Comparison of ENCODE assay signal across 19 cellular contexts in the genomic region with DNA sequence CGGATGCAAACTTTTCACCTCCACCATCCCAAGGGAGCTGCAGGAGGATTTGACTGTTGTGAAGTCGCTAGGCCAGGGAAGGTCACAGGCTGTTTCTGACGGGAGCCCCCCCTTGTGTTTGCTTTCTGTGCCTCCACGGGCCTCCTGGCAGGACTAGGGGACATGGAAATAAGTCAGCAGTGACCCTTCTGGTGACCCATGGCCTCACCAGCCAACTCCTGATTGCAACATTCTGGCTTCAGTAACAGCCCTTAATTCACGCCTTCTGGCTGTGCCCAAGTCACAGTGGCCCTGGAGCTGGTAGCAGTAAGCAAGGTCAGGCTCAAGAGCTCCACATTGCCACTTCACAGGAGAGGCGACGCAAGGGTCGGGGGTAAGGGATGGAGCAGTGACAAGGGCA. TPM values are rescaled to one million over a fixed set of nuclear protein-coding genes. Genes with fewer than 3 reads are reported as not detected.
A peak's percentile ranks its signal among the peaks of the same experiment; 100 is the strongest.
DNase-seq lines count a peak whose midpoint lies in the region; ATAC-seq, FAIRE-seq and TF ChIP-seq lines count a peak whose summit lies in the region.
"Had no signal": no experiment of that assay in that cellular context is flagged by ENCODE, and none has a peak within 500 bp of the region (broad histone marks: within the 10 kb centered on the region; RNA-seq: fewer than 3 reads in every experiment).

No MANE protein-coding gene starts in this region.

- H3K9ac ChIP-seq in kidney (ENCODE audit: low read length in 2 of 2) (no peak overlapping the region), colonic mucosa (ENCODE audit: low read depth in 2 of 2, low read length in 2 of 2) (no peak overlapping the region)
- H3K9ac ChIP-seq: GM23248 had no signal

- H3F3A ChIP-seq in GM23338 (replicated peaks; ENCODE audit: low read depth) = no peaks in the 10 kb centered on the region

- intact Hi-C loops in kidney (cut with DNase I) (no loop called here), colonic mucosa (cut with DNase I) (no loop called here)

- no peak overlapping the region for H3K27ac Mint-ChIP-seq in GM23338
- peak overlapping the region in 3 of 5 experiments; percentile 3 to 29 (median 14) for H3K27ac Mint-ChIP-seq in brain

- no peak overlapping the region; the same call in 2 of the 3 replicates for H3K4me3 Mint-ChIP-seq in GM23338
- H3K4me3 Mint-ChIP-seq in brain = peak overlapping the region in 2 of 5 experiments; percentile 20 to 34

- peak in 1 of 2 experiments; percentile 17; a peak in 1 of 4 replicates for TF ChIP-seq CTCF in GM23338 (conservative IDR thresholded peaks at IDR 0.05; ENCODE audit: low read depth in 2 of 2)
- no peak for TF ChIP-seq CTCF in brain (conservative IDR thresholded peaks at IDR 0.05)
- TF ChIP-seq CTCF in kidney (IDR thresholded peaks at IDR 0.05; ENCODE audit: borderline replicate concordance, extremely low read depth, insufficient read depth) = no peak
- no peak for TF ChIP-seq CTCF in colonic mucosa (IDR thresholded peaks at IDR 0.05)

- peaks cover 17% of the 10 kb centered on the region for H3K9me2 ChIP-seq in GM23338 (ENCODE audit: insufficient read depth)

- H3K4me1 Mint-ChIP-seq in GM23338 (peaks cover 27% of the 10 kb centered on the region), brain (peaks cover 40% of the 10 kb centered on the region)

- ATAC-seq in GM23338 = peak; percentile 59
- no peak for ATAC-seq in GM21390 (IDR thresholded peaks at IDR 0.05; ENCODE audit: unreplicated experiment)
- no peak for ATAC-seq in GM21447 (IDR thresholded peaks at IDR 0.05; ENCODE audit: unreplicated experiment)
- ATAC-seq: GM12878 had no signal

- DNase-seq in GM23338 (ENCODE audit: low spot score) (peak; percentile 27), kidney (peak; percentile 67), renal cortical epithelial cell (ENCODE audit: low read depth) (peak; percentile 51), colonic mucosa (no peak)
- DNase-seq: DMS53; GM23248; KBM-7; NCI-H146; NCI-H2081 treated with DMSO at 0.1 percent for 48 hours; NCI-H2227 treated with DMSO at 0.1 percent for 48 hours; NCI-H524 treated with DMSO at 0.1 percent for 48 hours; NK-92 treated with Interleukin-12 subunit alpha and Interleukin-12 subunit beta, amount 100 ng/mL, for 24 hours; OCI-M1 had no signal

- H3K27me3 ChIP-seq in GM23338 (ENCODE audit: insufficient read depth) (no peaks in the 10 kb centered on the region), colonic mucosa (no peaks in the 10 kb centered on the region)

- H3K9me3 ChIP-seq in kidney (ENCODE audit: control insufficient read depth in 1 of 2, low read length in 2 of 2) (peaks cover 0 to 2% of the 10 kb centered on the region in 2 donors), colonic mucosa (no peaks in the 10 kb centered on the region)

- no peak for FAIRE-seq in kidney (lab: Jason Lieb, UNC)
- FAIRE-seq: GM12878 had no signal

- H3K36me3 ChIP-seq in GM23338 (ENCODE audit: insufficient read depth) (no peaks in the 10 kb centered on the region), kidney (ENCODE audit: control insufficient read depth in 1 of 2, insufficient read depth in 2 of 2, low read length in 2 of 2) (no peaks in the 10 kb centered on the region), colonic mucosa (no peaks in the 10 kb centered on the region)

- H3K36me3 Mint-ChIP-seq in GM23338 (ENCODE audit: low read depth) (0 out of 3 replicates have a peak, but pooled peaks cover 3% of the 10 kb centered on the region), brain (no peaks in the 10 kb centered on the region)

- H2AFZ ChIP-seq in GM23338 = peak overlapping the region; percentile 0; the same call in 1 of the 2 replicates
- H2AFZ ChIP-seq: GM23248 had no signal

- no peaks in the 10 kb centered on the region for H4K20me1 ChIP-seq in GM23338 (replicated peaks; ENCODE audit: insufficient read depth)

- H3K4me3 ChIP-seq in GM23338 (no peak overlapping the region), kidney (ENCODE audit: low read length in 2 of 2) (no peak overlapping the region), colonic mucosa (no peak overlapping the region)
- H3K4me3 ChIP-seq: GM12878, GM23248 had no signal

- peak overlapping the region; percentile 18 for H3K27ac ChIP-seq in GM23338 (ENCODE audit: low read depth)
- H3K27ac ChIP-seq in kidney (ENCODE audit: low read depth in 2 of 2, low read length in 2 of 2) = no peak overlapping the region
- no peak overlapping the region for H3K27ac ChIP-seq in colonic mucosa
- H3K27ac ChIP-seq: GM23248, HL-60, RWPE1 had no signal

- H3K27me3 Mint-ChIP-seq in GM23338 (ENCODE audit: insufficient read depth, low read depth, poor library complexity) (peaks cover under 1% of the 10 kb centered on the region), brain (peaks cover 3% of the 10 kb centered on the region)

- peak overlapping the region; percentile 11 for H3K4me2 ChIP-seq in GM23338

- H3K9me3 Mint-ChIP-seq in GM23338 = peaks cover 2% of the 10 kb centered on the region; the same call in 1 of the 3 replicates
- H3K9me3 Mint-ChIP-seq in brain = peaks cover 0 to 3% (median under 1%) of the 10 kb centered on the region in 5 experiments

- no peaks in the 10 kb centered on the region for H3K79me2 ChIP-seq in GM23338 (replicated peaks; ENCODE audit: insufficient read depth)

- H3K4me1 ChIP-seq in GM23338 (ENCODE audit: insufficient read depth) = peaks cover 15% of the 10 kb centered on the region
- no peaks in the 10 kb centered on the region for H3K4me1 ChIP-seq in kidney (ENCODE audit: control insufficient read depth in 1 of 2, insufficient read depth in 1 of 2, low read depth in 1 of 2, low read length in 2 of 2)
- no peaks in the 10 kb centered on the region for H3K4me1 ChIP-seq in colonic mucosa

TF ChIP-seq in GM23338, 12 proteins besides CTCF, POLR2A, EP300 and RAD21 (continues in another document):
- TF ChIP-seq, protein P1, sequence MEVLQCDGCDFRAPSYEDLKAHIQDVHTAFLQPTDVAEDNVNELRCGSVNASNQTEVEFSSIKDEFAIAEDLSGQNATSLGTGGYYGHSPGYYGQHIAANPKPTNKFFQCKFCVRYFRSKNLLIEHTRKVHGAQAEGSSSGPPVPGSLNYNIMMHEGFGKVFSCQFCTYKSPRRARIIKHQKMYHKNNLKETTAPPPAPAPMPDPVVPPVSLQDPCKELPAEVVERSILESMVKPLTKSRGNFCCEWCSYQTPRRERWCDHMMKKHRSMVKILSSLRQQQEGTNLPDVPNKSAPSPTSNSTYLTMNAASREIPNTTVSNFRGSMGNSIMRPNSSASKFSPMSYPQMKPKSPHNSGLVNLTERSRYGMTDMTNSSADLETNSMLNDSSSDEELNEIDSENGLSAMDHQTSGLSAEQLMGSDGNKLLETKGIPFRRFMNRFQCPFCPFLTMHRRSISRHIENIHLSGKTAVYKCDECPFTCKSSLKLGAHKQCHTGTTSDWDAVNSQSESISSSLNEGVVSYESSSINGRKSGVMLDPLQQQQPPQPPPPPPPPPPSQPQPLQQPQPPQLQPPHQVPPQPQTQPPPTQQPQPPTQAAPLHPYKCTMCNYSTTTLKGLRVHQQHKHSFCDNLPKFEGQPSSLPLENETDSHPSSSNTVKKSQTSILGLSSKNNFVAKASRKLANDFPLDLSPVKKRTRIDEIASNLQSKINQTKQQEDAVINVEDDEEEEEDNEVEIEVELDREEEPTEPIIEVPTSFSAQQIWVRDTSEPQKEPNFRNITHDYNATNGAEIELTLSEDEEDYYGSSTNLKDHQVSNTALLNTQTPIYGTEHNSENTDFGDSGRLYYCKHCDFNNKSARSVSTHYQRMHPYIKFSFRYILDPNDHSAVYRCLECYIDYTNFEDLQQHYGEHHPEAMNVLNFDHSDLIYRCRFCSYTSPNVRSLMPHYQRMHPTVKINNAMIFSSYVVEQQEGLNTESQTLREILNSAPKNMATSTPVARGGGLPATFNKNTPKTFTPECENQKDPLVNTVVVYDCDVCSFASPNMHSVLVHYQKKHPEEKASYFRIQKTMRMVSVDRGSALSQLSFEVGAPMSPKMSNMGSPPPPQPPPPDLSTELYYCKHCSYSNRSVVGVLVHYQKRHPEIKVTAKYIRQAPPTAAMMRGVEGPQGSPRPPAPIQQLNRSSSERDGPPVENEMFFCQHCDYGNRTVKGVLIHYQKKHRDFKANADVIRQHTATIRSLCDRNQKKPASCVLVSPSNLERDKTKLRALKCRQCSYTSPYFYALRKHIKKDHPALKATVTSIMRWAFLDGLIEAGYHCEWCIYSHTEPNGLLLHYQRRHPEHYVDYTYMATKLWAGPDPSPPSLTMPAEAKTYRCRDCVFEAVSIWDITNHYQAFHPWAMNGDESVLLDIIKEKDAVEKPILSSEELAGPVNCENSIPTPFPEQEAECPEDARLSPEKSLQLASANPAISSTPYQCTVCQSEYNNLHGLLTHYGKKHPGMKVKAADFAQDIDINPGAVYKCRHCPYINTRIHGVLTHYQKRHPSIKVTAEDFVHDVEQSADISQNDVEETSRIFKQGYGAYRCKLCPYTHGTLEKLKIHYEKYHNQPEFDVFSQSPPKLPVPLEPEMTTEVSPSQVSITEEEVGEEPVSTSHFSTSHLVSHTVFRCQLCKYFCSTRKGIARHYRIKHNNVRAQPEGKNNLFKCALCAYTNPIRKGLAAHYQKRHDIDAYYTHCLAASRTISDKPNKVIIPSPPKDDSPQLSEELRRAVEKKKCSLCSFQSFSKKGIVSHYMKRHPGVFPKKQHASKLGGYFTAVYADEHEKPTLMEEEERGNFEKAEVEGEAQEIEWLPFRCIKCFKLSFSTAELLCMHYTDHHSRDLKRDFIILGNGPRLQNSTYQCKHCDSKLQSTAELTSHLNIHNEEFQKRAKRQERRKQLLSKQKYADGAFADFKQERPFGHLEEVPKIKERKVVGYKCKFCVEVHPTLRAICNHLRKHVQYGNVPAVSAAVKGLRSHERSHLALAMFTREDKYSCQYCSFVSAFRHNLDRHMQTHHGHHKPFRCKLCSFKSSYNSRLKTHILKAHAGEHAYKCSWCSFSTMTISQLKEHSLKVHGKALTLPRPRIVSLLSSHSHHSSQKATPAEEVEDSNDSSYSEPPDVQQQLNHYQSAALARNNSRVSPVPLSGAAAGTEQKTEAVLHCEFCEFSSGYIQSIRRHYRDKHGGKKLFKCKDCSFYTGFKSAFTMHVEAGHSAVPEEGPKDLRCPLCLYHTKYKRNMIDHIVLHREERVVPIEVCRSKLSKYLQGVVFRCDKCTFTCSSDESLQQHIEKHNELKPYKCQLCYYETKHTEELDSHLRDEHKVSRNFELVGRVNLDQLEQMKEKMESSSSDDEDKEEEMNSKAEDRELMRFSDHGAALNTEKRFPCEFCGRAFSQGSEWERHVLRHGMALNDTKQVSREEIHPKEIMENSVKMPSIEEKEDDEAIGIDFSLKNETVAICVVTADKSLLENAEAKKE (CRISPR knock-in tag; IDR thresholded peaks at IDR 0.05) = no peak
- TF ChIP-seq POLR2AphosphoS5 (IDR thresholded peaks at IDR 0.05; ENCODE audit: low read depth) (no peak), EZH2phosphoT487 (IDR thresholded peaks at IDR 0.05; ENCODE audit: unreplicated experiment) (no peak), EZH2 (IDR thresholded peaks at IDR 0.05; ENCODE audit: low read depth, unreplicated experiment) (no peak), JUNB (IDR thresholded peaks at IDR 0.05; ENCODE audit: unreplicated experiment) (no peak)

RNA-seq across cellular contexts. Expression of a gene that starts 45.2 kb away (rescaled TPM):
- 4.4 and 5.8 TPM in 2 replicates for total RNA-seq in GM23338 (2014; rRNA removed; shearing (Covaris generic))
- 4.4 and 4.8 TPM in 2 replicates for polyA plus RNA-seq in GM23338 (2016; fragmentation: Nextera tagmentation; extraction: Ambion mirVana)
- polyA plus RNA-seq in brain (ENCODE audit: insufficient read depth, low read depth, low replicate concordance) = 35.4 TPM
- total RNA-seq in kidney = 79.3 TPM
- 5.8 TPM for polyA plus RNA-seq in kidney (ENCODE audit: insufficient read depth, low read depth, low replicate concordance)
- 7.1 and 12.9 TPM in 2 replicates for total RNA-seq in renal cortical epithelial cell
- total RNA-seq in colonic mucosa = 10 to 100 TPM; 52.3 to 74.2 TPM
